Comparison of ENCODE assay signal across 1 cellular context in genomic region chr16:8237452-8237851, GRCh38.
TF ChIP-seq lines count a peak whose summit lies in the region.

No MANE protein-coding gene starts in this region.

TF ChIP-seq in GM23338, 12 proteins besides CTCF, POLR2A, EP300 and RAD21 (continued from another document):
- TF ChIP-seq ZNF462 (CRISPR knock-in tag; IDR thresholded peaks at IDR 0.05) (no peak), EZH2phosphoT487 (IDR thresholded peaks at IDR 0.05; ENCODE audit: unreplicated experiment) (no peak), CREB1 (CRISPR knock-in tag; IDR thresholded peaks at IDR 0.05; ENCODE audit: low read depth) (no peak), EZH2 (IDR thresholded peaks at IDR 0.05; ENCODE audit: low read depth, unreplicated experiment) (no peak), NANOG (IDR thresholded peaks at IDR 0.05; ENCODE audit: borderline replicate concordance) (no peak)
